Comparison of ENCODE assay signal across 17 cellular contexts in the genomic region with DNA sequence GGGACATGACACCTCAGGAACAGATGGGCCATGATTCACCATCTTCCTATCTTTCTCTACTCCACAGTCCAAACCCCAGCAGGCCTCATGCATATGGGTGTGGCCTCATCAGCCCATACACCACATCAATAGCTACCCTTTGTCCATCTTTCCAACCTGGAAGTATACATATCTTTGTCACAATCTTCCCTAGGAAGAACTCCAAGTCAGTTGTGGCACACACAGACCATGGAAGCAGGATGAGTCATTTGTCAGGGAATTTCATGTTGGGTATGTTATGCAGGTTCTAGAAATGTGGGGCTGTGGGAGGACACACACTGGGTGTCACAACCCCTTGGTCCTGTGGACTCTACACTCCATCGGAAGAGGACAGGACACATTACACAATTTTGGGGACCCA. TPM values are rescaled to one million over a fixed set of nuclear protein-coding genes. Genes with fewer than 3 reads are reported as not detected.
DNase-seq lines count a peak whose midpoint lies in the region; FAIRE-seq and TF ChIP-seq lines count a peak whose summit lies in the region.
"Had no signal": no experiment of that assay in that cellular context is flagged by ENCODE, and none has a peak within 500 bp of the region (broad histone marks: within the 10 kb centered on the region; RNA-seq: fewer than 3 reads in every experiment).

No MANE protein-coding gene starts in this region.

- FAIRE-seq in keratinocyte (lab: Jason Lieb, UNC) = peak; percentile 23
- FAIRE-seq: G401.6, GM12891, GM19239 had no signal

- H3K27ac Mint-ChIP-seq in MCF 10A (ENCODE audit: low read depth, unreplicated experiment) (peak overlapping the region; percentile 16), endodermal cell (peak overlapping the region; percentile 49)
- H3K27ac Mint-ChIP-seq: GM23338 had no signal

- H3K4me3 ChIP-seq in breast epithelium = no peak overlapping the region
- H3K4me3 ChIP-seq in endodermal cell (ENCODE audit: low read length) = no peak overlapping the region
- no peak overlapping the region for H3K4me3 ChIP-seq in keratinocyte (ENCODE audit: control insufficient read depth in 2 of 3, extremely low read depth in 1 of 3, insufficient read depth in 2 of 3, low read depth in 1 of 3, low read length in 3 of 3)
- H3K4me3 ChIP-seq in lower leg skin (ENCODE audit: low read depth, poor library complexity, severe bottlenecking) = no peak overlapping the region
- H3K4me3 ChIP-seq: BLaER1 treated with 17β-estradiol and CSF1 and Interleukin-3, amounts not matched to agents 10 nM and 100 nM; GM23338 had no signal

- no peaks in the 10 kb centered on the region for H3K9me3 ChIP-seq in breast epithelium
- H3K9me3 ChIP-seq in endodermal cell (ENCODE audit: control insufficient read depth, low read length) = no peaks in the 10 kb centered on the region
- H3K9me3 ChIP-seq in keratinocyte (ENCODE audit: control insufficient read depth, low read depth, low read length) = no peaks in the 10 kb centered on the region
- H3K9me3 ChIP-seq: BLaER1 treated with 17β-estradiol and CSF1 and Interleukin-3, amounts not matched to agents 10 nM and 100 nM had no signal

- H3K4me1 Mint-ChIP-seq in MCF 10A (ENCODE audit: insufficient read depth, unreplicated experiment) (peaks cover 9% of the 10 kb centered on the region), endodermal cell (peaks cover 1% of the 10 kb centered on the region)

- DNase-seq in MCF 10A (ENCODE audit: unreplicated experiment) (peak; percentile 5), breast epithelium (ENCODE audit: low spot score in 2 of 2) (no peak), endodermal cell (no peak), keratinocyte (ENCODE audit: low read depth, low spot score) (peak; percentile 19), lower leg skin (ENCODE audit: low spot score in 2 of 2) (no peak), NCI-H1436 treated with DMSO at 0.1 percent for 48 hours (lab: John Stamatoyannopoulos, UW) (no peak), DMS153 treated with DMSO at 0.1 percent for 48 hours (lab: John Stamatoyannopoulos, UW; ENCODE audit: unreplicated experiment) (no peak), NCI-H1092 treated with DMSO at 0.1 percent for 48 hours (lab: John Stamatoyannopoulos, UW) (no peak)
- DNase-seq: NCI-H187 treated with DMSO at 0.1 percent for 48 hours, NCI-H446 treated with DMSO at 0.1 percent for 48 hours, NCI-H774, SHP77 treated with DMSO at 0.1 percent for 48 hours had no signal

- TF ChIP-seq CTCF in MCF 10A (IDR thresholded peaks at IDR 0.05; ENCODE audit: unreplicated experiment) = no peak
- TF ChIP-seq CTCF in breast epithelium (IDR thresholded peaks at IDR 0.05) = no peak
- no peak for TF ChIP-seq CTCF in endodermal cell (conservative IDR thresholded peaks at IDR 0.05)
- TF ChIP-seq CTCF in keratinocyte (optimal IDR thresholded peaks at IDR 0.05 in 1 of 3, IDR thresholded peaks at IDR 0.05 in 1 of 3, conservative IDR thresholded peaks at IDR 0.05 in 1 of 3; ENCODE audit: extremely low read depth in 1 of 3, insufficient read depth in 2 of 3, low read length in 3 of 3) = no peak
- no peak for TF ChIP-seq CTCF in lower leg skin (IDR thresholded peaks at IDR 0.05)

- no peak overlapping the region for H3K27ac ChIP-seq in breast epithelium
- H3K27ac ChIP-seq in endodermal cell (ENCODE audit: low read depth, low read length) = no peak overlapping the region
- no peak overlapping the region for H3K27ac ChIP-seq in keratinocyte (ENCODE audit: control insufficient read depth, insufficient read depth, low read length)
- H3K27ac ChIP-seq: BLaER1 treated with 17β-estradiol and CSF1 and Interleukin-3, amounts not matched to agents 10 nM and 100 nM had no signal

- H3K36me3 ChIP-seq in breast epithelium = no peaks in the 10 kb centered on the region
- no peaks in the 10 kb centered on the region for H3K36me3 ChIP-seq in endodermal cell (ENCODE audit: control insufficient read depth, insufficient read depth, low read length)
- no peaks in the 10 kb centered on the region for H3K36me3 ChIP-seq in keratinocyte (ENCODE audit: control insufficient read depth in 2 of 2, extremely low read depth in 1 of 2, insufficient read depth in 2 of 2, low read length in 2 of 2)
- H3K36me3 ChIP-seq: BLaER1 treated with 17β-estradiol and CSF1 and Interleukin-3, amounts not matched to agents 10 nM and 100 nM had no signal

- intact Hi-C loops in MCF 10A (cut with micrococcal nuclease) = loop anchor here (5.0 kb wide), 1 partner anchor 566 kb away; no protein-coding TSS in a partner anchor
- intact Hi-C loops in breast epithelium (cut with DNase I; ENCODE audit: low total_unique reads) = no loop called here
- intact Hi-C loops in lower leg skin (cut with DNase I; ENCODE audit: low total_unique reads) = no loop called here

- dilution Hi-C loops in keratinocyte (cut with MboI; ENCODE audit: extremely low pct_ligation_motif_present, low sequenced_read_pairs) = loop anchor here (25.0 kb wide), 1 partner anchor 171 kb away; no protein-coding TSS in a partner anchor

- H3K36me3 Mint-ChIP-seq in MCF 10A (ENCODE audit: insufficient read depth, unreplicated experiment) (no peaks in the 10 kb centered on the region), endodermal cell (ENCODE audit: low read depth) (no peaks in the 10 kb centered on the region)

- H3K4me3 Mint-ChIP-seq in MCF 10A (ENCODE audit: unreplicated experiment) (no peak overlapping the region), endodermal cell (no peak overlapping the region)
- H3K4me3 Mint-ChIP-seq: GM23338 had no signal

- no peaks in the 10 kb centered on the region for H3K79me2 ChIP-seq in keratinocyte (ENCODE audit: control insufficient read depth, insufficient read depth, low read length)

- no peak overlapping the region for H3K4me2 ChIP-seq in keratinocyte (ENCODE audit: control insufficient read depth, extremely low read depth, insufficient read depth, low read depth, low read length)
- H3K4me2 ChIP-seq: BLaER1 treated with 17β-estradiol and CSF1 and Interleukin-3, amounts not matched to agents 10 nM and 100 nM; GM23338 had no signal

- H3K4me1 ChIP-seq in breast epithelium (no peaks in the 10 kb centered on the region), endodermal cell (ENCODE audit: control insufficient read depth, insufficient read depth, low read length) (no peaks in the 10 kb centered on the region), keratinocyte (ENCODE audit: control insufficient read depth, extremely low read depth, insufficient read depth, low read length) (peaks cover 21% of the 10 kb centered on the region)
- H3K4me1 ChIP-seq: BLaER1 treated with 17β-estradiol and CSF1 and Interleukin-3, amounts not matched to agents 10 nM and 100 nM had no signal

- H3K9ac ChIP-seq in endodermal cell (ENCODE audit: extremely low read depth, low read length, poor library complexity, severe bottlenecking) (no peak overlapping the region), keratinocyte (ENCODE audit: control insufficient read depth, extremely low read depth, insufficient read depth, low read length) (no peak overlapping the region)
- H3K9ac ChIP-seq: BLaER1 treated with 17β-estradiol and CSF1 and Interleukin-3, amounts not matched to agents 10 nM and 100 nM had no signal

- H3K9me3 Mint-ChIP-seq in MCF 10A (ENCODE audit: unreplicated experiment) (no peaks in the 10 kb centered on the region), endodermal cell (no peaks in the 10 kb centered on the region)
- H3K9me3 Mint-ChIP-seq: GM23338 had no signal

- 100% methylated on average over 1 of the region's 1 CpG for WGBS in endodermal cell (ENCODE audit: insufficient coverage in 1 of 2, insufficient read length in 1 of 2), 2 experiments
- 87 to 89% methylated on average over 1 of the region's 1 CpG for WGBS in lower leg skin, 2 donors

- TF ChIP-seq POLR2A in breast epithelium (IDR thresholded peaks at IDR 0.05) (no peak), lower leg skin (IDR thresholded peaks at IDR 0.05) (no peak)

- no peaks in the 10 kb centered on the region for H3K9me1 ChIP-seq in keratinocyte (ENCODE audit: control insufficient read depth, extremely low read depth, insufficient read depth, low read length)

- CTCF ChIA-PET in MCF 10A (lab: Yijun Ruan, JAX) = interaction anchor here (0.7 to 5.7 kb wide), 10 partner anchors 8 to 212 kb away, joined by 3 to 39 read pairs (median 6); partner anchors contain the start of gene SH3GLB1

- no peaks in the 10 kb centered on the region for H4K20me1 ChIP-seq in keratinocyte (ENCODE audit: control insufficient read depth, extremely low read depth, insufficient read depth, low read length)
- H4K20me1 ChIP-seq: BLaER1 treated with 17β-estradiol and CSF1 and Interleukin-3, amounts not matched to agents 10 nM and 100 nM had no signal

- no TSS peak for BruUV-seq in MCF 10A (replicated peaks; lab: Mats Ljungman, UMichigan)

- POLR2A ChIA-PET in MCF 10A (lab: Yijun Ruan, JAX) = interaction anchor here (0.5 to 1.6 kb wide), 3 partner anchors 43 to 398 kb away, joined by 3 to 5 read pairs (median 3); partner anchors contain the start of genes HS2ST1 and SELENOF

- H2AFZ ChIP-seq in keratinocyte (ENCODE audit: control insufficient read depth, low read length) = no peak overlapping the region
- H2AFZ ChIP-seq: GM23338 had no signal

- no peaks in the 10 kb centered on the region for H3K27me3 ChIP-seq in breast epithelium
- no peaks in the 10 kb centered on the region for H3K27me3 ChIP-seq in endodermal cell (ENCODE audit: control insufficient read depth, insufficient read depth, low read length, poor library complexity, severe bottlenecking)
- no peaks in the 10 kb centered on the region for H3K27me3 ChIP-seq in keratinocyte (ENCODE audit: control insufficient read depth, extremely low read depth, insufficient read depth, low read length)
- H3K27me3 ChIP-seq: BLaER1 treated with 17β-estradiol and CSF1 and Interleukin-3, amounts not matched to agents 10 nM and 100 nM had no signal

- no peaks in the 10 kb centered on the region for H3K27me3 Mint-ChIP-seq in MCF 10A (ENCODE audit: insufficient read depth, unreplicated experiment)
- H3K27me3 Mint-ChIP-seq in endodermal cell (ENCODE audit: insufficient read depth) = no peaks in the 10 kb centered on the region

RNA-seq across cellular contexts. Expression of gene CLCA4, which starts 30.5 kb away (rescaled TPM):
- total RNA-seq in MCF 10A (2022) (not detected in 2 replicates), breast epithelium (10 to 100 TPM in 1 of 3 donors, 1 to 10 TPM in 1, under 1 TPM in 1; 0.16 to 15.1 (median 2.6) TPM), endodermal cell (not detected), lower leg skin (1 to 10 TPM in 3 of 4 donors, under 1 TPM in 1; 0.99 to 1.9 (median 1.0) TPM)
- not detected for polyA plus RNA-seq in endodermal cell (2013, experiment 1 of 2)
- polyA plus RNA-seq in endodermal cell (2013, experiment 2 of 2) = not detected
- 0.59 to 6.1 TPM (median 1.5 TPM) in 3 replicates for polyA plus RNA-seq in keratinocyte
- polyA plus RNA-seq in keratinocyte (2011; ENCODE audit: low read depth) = 0.07 TPM
- 0.39 and 0.96 TPM in 2 replicates for polyA plus RNA-seq in keratinocyte (2011; cell fraction: cytosol; rRNA removed)
- 4.7 and 7.4 TPM in 2 replicates for polyA plus RNA-seq in keratinocyte (2011; cell fraction: nucleus; rRNA removed)
- 0.45 and 0.48 TPM in 2 replicates for polyA plus RNA-seq in keratinocyte (2012; ENCODE audit: low replicate concordance)
- 0.67 to 2.9 TPM (median 2.1 TPM) in 3 replicates for polyA minus RNA-seq in keratinocyte
- polyA minus RNA-seq in keratinocyte (2011; cell fraction: cytosol; rRNA and poly(A)+ RNA removed) = 0.77 TPM
- 3.8 and 5.9 TPM in 2 replicates for polyA minus RNA-seq in keratinocyte (2011; cell fraction: nucleus; rRNA and poly(A)+ RNA removed)
- total RNA-seq: GM23338 had no signal
- polyA plus RNA-seq: GM23338 had no signal

RNA-seq across cellular contexts. Expression of gene CLCA1, which starts 47.6 kb away (rescaled TPM):
- total RNA-seq in MCF 10A (2022) (not detected in 2 replicates), breast epithelium (under 1 TPM in 1 of 3 donors, not detected in 2; under 0.01 TPM), endodermal cell (under 1 TPM; 0.24 to 0.60 TPM), lower leg skin (not detected)
- polyA plus RNA-seq in endodermal cell (2013, experiment 1 of 2) = 0.11 TPM
- not detected for polyA plus RNA-seq in endodermal cell (2013, experiment 2 of 2)
- 0.04 to 0.05 TPM in 2 of 3 replicates, not detected in the other for polyA plus RNA-seq in keratinocyte
- polyA plus RNA-seq in keratinocyte (2011; ENCODE audit: low read depth) = 0.30 TPM
- polyA plus RNA-seq in keratinocyte (2011; cell fraction: cytosol; rRNA removed) = not detected in 2 replicates
- polyA plus RNA-seq in keratinocyte (2011; cell fraction: nucleus; rRNA removed) = 0.09 TPM in 1 of 2 replicates, not detected in the other
- polyA plus RNA-seq in keratinocyte (2012; ENCODE audit: low replicate concordance) = 0.38 TPM in 1 of 2 replicates, not detected in the other
- polyA minus RNA-seq in keratinocyte = 0.13 TPM in 1 of 3 replicates, not detected in the others
- polyA minus RNA-seq in keratinocyte (2011; cell fraction: cytosol; rRNA and poly(A)+ RNA removed) = not detected
- polyA minus RNA-seq in keratinocyte (2011; cell fraction: nucleus; rRNA and poly(A)+ RNA removed) = 0.16 TPM in 1 of 2 replicates, not detected in the other
- total RNA-seq: GM23338 had no signal
- polyA plus RNA-seq: GM23338 had no signal

Comparison
In these comparisons a context has a peak if more than half of its experiments do, and no peak if none do; other contexts are left out.
1. DNase-seq: peak in MCF 10A (single experiment) and keratinocyte (single experiment); none in breast epithelium (0 of 2), endodermal cell (single experiment), lower leg skin (0 of 2), NCI-H1436 treated with DMSO at 0.1 percent for 48 hours (single experiment), DMS153 treated with DMSO at 0.1 percent for 48 hours (single experiment) and NCI-H1092 treated with DMSO at 0.1 percent for 48 hours (single experiment).